ENCODE assay signal across 11 cellular contexts in genomic region chr6:167833396-167833763, GRCh38. TPM values are rescaled to one million over a fixed set of nuclear protein-coding genes. Genes with fewer than 3 reads are reported as not detected.
DNase-seq lines count a peak whose midpoint lies in the region; ATAC-seq, FAIRE-seq and TF ChIP-seq lines count a peak whose summit lies in the region.
"Had no signal": no experiment of that assay in that cellular context is flagged by ENCODE, and none has a peak within 500 bp of the region (broad histone marks: within the 10 kb centered on the region; RNA-seq: fewer than 3 reads in every experiment).

No MANE protein-coding gene starts in this region.

- no peak for DNase-seq in RWPE2 (ENCODE audit: low spot score)
- no peak for DNase-seq in HepG2 (ENCODE audit: low spot score)
- no peak for DNase-seq in SKM-1 treated with dmso at 0.1 percent for 144 hours (lab: John Stamatoyannopoulos, UW; ENCODE audit: unreplicated experiment)
- no peak for DNase-seq in NCI-H2081 (lab: John Stamatoyannopoulos, UW)
- no peak for DNase-seq in HUDEP-2 (lab: John Stamatoyannopoulos, UW; ENCODE audit: unreplicated experiment in 76 of 76)
- no peak for DNase-seq in GM10248 (ENCODE audit: extremely low spot score)
- DNase-seq: DMS153, right cardiac atrium had no signal

- CTCF ChIA-PET in HepG2 (lab: Yijun Ruan, JAX; ENCODE audit: low intra/inter-chr PET ratio, low total read pairs) = no interaction called here
- CTCF ChIA-PET in GM10248 (lab: Yijun Ruan, JAX) = interaction anchor here (2.2 kb wide), 1 partner anchor 10 kb away, joined by 5 read pairs; no protein-coding TSS in a partner anchor

- H3F3A ChIP-seq in DOHH2 (ENCODE audit: control insufficient read depth, insufficient read depth) = peaks cover 3% of the 10 kb centered on the region; the same call in 1 of the 2 replicates

- H4K20me1 ChIP-seq in DOHH2 (ENCODE audit: control insufficient read depth, insufficient read depth, low read depth, low read length) = peaks cover 17% of the 10 kb centered on the region
- peaks cover 94% of the 10 kb centered on the region for H4K20me1 ChIP-seq in HepG2 (ENCODE audit: insufficient read depth, low read length)

- H3K4me3 ChIP-seq in DOHH2 (ENCODE audit: low read length) = no peak overlapping the region
- no peak overlapping the region for H3K4me3 ChIP-seq in RWPE2 (ENCODE audit: severe bottlenecking)
- H3K4me3 ChIP-seq in HepG2 (replicated peaks in 1 of 3; ENCODE audit: insufficient read depth in 1 of 3, low read depth in 2 of 3, low read length in 3 of 3) = no peak overlapping the region

- H3K79me2 ChIP-seq in DOHH2 (ENCODE audit: control insufficient read depth, low read length) = peaks cover 81% of the 10 kb centered on the region
- peaks cover 100% of the 10 kb centered on the region for H3K79me2 ChIP-seq in HepG2 (ENCODE audit: insufficient read depth, low read length)

- H3K9me2 ChIP-seq in DOHH2 (replicated peaks; ENCODE audit: control insufficient read depth, low read length) = no peaks in the 10 kb centered on the region

- no peaks in the 10 kb centered on the region for H3K36me3 ChIP-seq in DOHH2 (ENCODE audit: control insufficient read depth, low read length)
- no peaks in the 10 kb centered on the region for H3K36me3 ChIP-seq in RWPE2 (ENCODE audit: low read depth)
- peaks cover 0 to 8% of the 10 kb centered on the region in 2 experiments; a peak in 2 of 5 replicates for H3K36me3 ChIP-seq in HepG2 (replicated peaks in 1 of 2; ENCODE audit: control insufficient read depth in 1 of 2, insufficient read depth in 2 of 2, low read length in 2 of 2)

- no peak for TF ChIP-seq POLR2A in HepG2 (IDR thresholded peaks at IDR 0.05; ENCODE audit: insufficient read depth in 1 of 2, low read depth in 2 of 2, low read length in 2 of 2)

- H3K4me1 ChIP-seq in DOHH2 (ENCODE audit: control insufficient read depth, low read length) (peaks cover 26% of the 10 kb centered on the region), RWPE2 (ENCODE audit: insufficient read depth, poor library complexity, severe bottlenecking) (peaks cover 65% of the 10 kb centered on the region), HepG2 (ENCODE audit: insufficient read depth, low read length) (peaks cover 70% of the 10 kb centered on the region)

- H3K9ac ChIP-seq in HepG2 (ENCODE audit: insufficient read depth, low read depth, low read length) = no peak overlapping the region

- 86% methylated on average over 2 of the region's 2 CpGs for WGBS in HepG2 (ENCODE audit: low lambda C conversion rate)

- ATAC-seq in GM21723 (IDR thresholded peaks at IDR 0.05; ENCODE audit: unreplicated experiment) = peak; percentile 28
- no peak for ATAC-seq in RWPE2 (ENCODE audit: low read depth)
- ATAC-seq in HepG2 = peak; percentile 24
- ATAC-seq: right cardiac atrium had no signal

- H2AFZ ChIP-seq in HepG2 (ENCODE audit: low read length) = no peak overlapping the region

- POLR2A ChIA-PET in HepG2 (lab: Yijun Ruan, JAX) (no interaction called here), GM10248 (lab: Yijun Ruan, JAX) (no interaction called here)

- BruUV-seq in HepG2 (replicated peaks; lab: Mats Ljungman, UMichigan) = no TSS peak

- intact Hi-C loops in HepG2 (cut with micrococcal nuclease; ENCODE audit: unreplicated experiment) = no loop called here

- no peaks in the 10 kb centered on the region for H3K27me3 ChIP-seq in DOHH2 (ENCODE audit: control insufficient read depth, low read length)
- H3K27me3 ChIP-seq in RWPE2 (ENCODE audit: insufficient read depth, poor library complexity, severe bottlenecking) = no peaks in the 10 kb centered on the region
- H3K27me3 ChIP-seq in HepG2 (ENCODE audit: control insufficient read depth in 1 of 2, insufficient read depth in 2 of 2, low read length in 2 of 2) = no peaks in the 10 kb centered on the region; a peak in 1 of 5 replicates

- TF ChIP-seq EP300 in HepG2 (IDR thresholded peaks at IDR 0.05; ENCODE audit: low read depth in 2 of 2, low read length in 2 of 2) (no peak), HepG2 (CRISPR knock-in tag; IDR thresholded peaks at IDR 0.05; ENCODE audit: borderline replicate concordance) (no peak)

- in situ Hi-C loops in HepG2 (cut with HindIII; ENCODE audit: extremely low pct_ligation_motif_present, low pct_unique_long_range_greater_than_20kb) = no loop called here

- H3K9me3 ChIP-seq in DOHH2 (ENCODE audit: control insufficient read depth, insufficient read depth, low read length) (no peaks in the 10 kb centered on the region), RWPE2 (ENCODE audit: severe bottlenecking) (no peaks in the 10 kb centered on the region), HepG2 (ENCODE audit: low read length) (no peaks in the 10 kb centered on the region)

- TF ChIP-seq RAD21 in HepG2 (CRISPR knock-in tag; IDR thresholded peaks at IDR 0.05) = no peak

- FAIRE-seq in HepG2 (lab: Jason Lieb, UNC) = no peak
- FAIRE-seq: RCC 7860 had no signal

- H3K4me2 ChIP-seq in DOHH2 (ENCODE audit: low read length) (peak overlapping the region; percentile 37), HepG2 (ENCODE audit: low read depth, low read length) (peak overlapping the region; percentile 87)

- H3K27ac ChIP-seq in DOHH2 (ENCODE audit: low read depth, low read length) (no peak overlapping the region), RWPE2 (ENCODE audit: poor library complexity, severe bottlenecking) (peak overlapping the region; percentile 73), HepG2 (ENCODE audit: extremely low read length, insufficient read depth, low read length) (peak overlapping the region; percentile 46)

- TF ChIP-seq CTCF in DOHH2 (IDR thresholded peaks at IDR 0.05; ENCODE audit: low read depth, low read length, poor library complexity, severe bottlenecking) = no peak
- TF ChIP-seq CTCF in RWPE2 (IDR thresholded peaks at IDR 0.05; ENCODE audit: poor library complexity, severe bottlenecking) = no peak
- TF ChIP-seq CTCF in HepG2 (CRISPR knock-in tag; IDR thresholded peaks at IDR 0.05) = no peak
- TF ChIP-seq CTCF in GM10248 (IDR thresholded peaks at IDR 0.05; ENCODE audit: control extremely low read depth, extremely low read depth, low read depth, missing control alignments) = no peak

TF ChIP-seq in HepG2, 621 proteins besides CTCF, POLR2A, EP300 and RAD21 (continues in another document):
- TF ChIP-seq FOXC1 (CRISPR knock-in tag; IDR thresholded peaks at IDR 0.05; ENCODE audit: borderline replicate concordance) = no peak
- TF ChIP-seq PRMT3 (CRISPR knock-in tag; IDR thresholded peaks at IDR 0.05; ENCODE audit: borderline replicate concordance, low read depth) = no peak
- TF ChIP-seq HOXA5 (CRISPR knock-in tag; IDR thresholded peaks at IDR 0.05) = no peak
- no peak for TF ChIP-seq ZSCAN29 (CRISPR knock-in tag; conservative IDR thresholded peaks at IDR 0.05)
- TF ChIP-seq ZNF280D (CRISPR knock-in tag; IDR thresholded peaks at IDR 0.05) = no peak

RNA-seq across cellular contexts. Expression of gene AFDN, which starts 6.7 kb away (rescaled TPM):
- total RNA-seq in HepG2 (2016; rRNA removed; fragmentation: Illumina TruSeq; extraction: Trizol) = 97.8 and 136 TPM in 2 replicates
- total RNA-seq in HepG2 (2016; cell fraction: cytosol; rRNA removed; fragmentation: Illumina TruSeq; extraction: Trizol; ENCODE audit: low read depth) = 82.1 and 86.5 TPM in 2 replicates
- 90.9 and 138 TPM in 2 replicates for total RNA-seq in HepG2 (2016; cell fraction: insoluble cytoplasmic fraction; rRNA removed; fragmentation: Illumina TruSeq; extraction: Trizol)
- 67.9 and 80.5 TPM in 2 replicates for total RNA-seq in HepG2 (2016; cell fraction: membrane; rRNA removed; fragmentation: Illumina TruSeq; extraction: Trizol)
- total RNA-seq in HepG2 (2016; cell fraction: nucleus; rRNA removed; fragmentation: Illumina TruSeq; extraction: Trizol) = 248 and 270 TPM in 2 replicates
- 151 and 156 TPM in 2 replicates for polyA plus RNA-seq in HepG2 (2011; rRNA removed)
- polyA plus RNA-seq in HepG2 (2011; cell fraction: cytosol; rRNA removed) = 52.5 and 65.6 TPM in 2 replicates
- polyA plus RNA-seq in HepG2 (2011; cell fraction: nucleus; rRNA removed) = 488 and 509 TPM in 2 replicates
- polyA plus RNA-seq in HepG2 (2012) = 141 and 152 TPM in 2 replicates
- polyA plus RNA-seq in HepG2 (2016; cell fraction: cytosol; fragmentation: Illumina TruSeq; extraction: Trizol; ENCODE audit: low read depth) = 1.8 and 2.1 TPM in 2 replicates
- 62.7 and 70.2 TPM in 2 replicates for polyA plus RNA-seq in HepG2 (2016; cell fraction: insoluble cytoplasmic fraction; fragmentation: Illumina TruSeq; extraction: Trizol; ENCODE audit: low read depth)
- polyA plus RNA-seq in HepG2 (2016; cell fraction: membrane; fragmentation: Illumina TruSeq; extraction: Trizol; ENCODE audit: low read depth) = 7.1 and 7.2 TPM in 2 replicates
- 361 and 384 TPM in 2 replicates for polyA plus RNA-seq in HepG2 (2016; cell fraction: nucleus; fragmentation: Illumina TruSeq; extraction: Trizol; ENCODE audit: insufficient read depth, low read depth)
- polyA minus RNA-seq in HepG2 (2011; rRNA and poly(A)+ RNA removed; ENCODE audit: low replicate concordance) = 24.6 and 223 TPM in 2 replicates
- 115 and 134 TPM in 2 replicates for polyA minus RNA-seq in HepG2 (2011; cell fraction: cytosol; rRNA and poly(A)+ RNA removed)
- 847 and 897 TPM in 2 replicates for polyA minus RNA-seq in HepG2 (2011; cell fraction: nucleus; rRNA and poly(A)+ RNA removed)
